ENCODE assay signal across 22 cellular contexts in the genomic region with DNA sequence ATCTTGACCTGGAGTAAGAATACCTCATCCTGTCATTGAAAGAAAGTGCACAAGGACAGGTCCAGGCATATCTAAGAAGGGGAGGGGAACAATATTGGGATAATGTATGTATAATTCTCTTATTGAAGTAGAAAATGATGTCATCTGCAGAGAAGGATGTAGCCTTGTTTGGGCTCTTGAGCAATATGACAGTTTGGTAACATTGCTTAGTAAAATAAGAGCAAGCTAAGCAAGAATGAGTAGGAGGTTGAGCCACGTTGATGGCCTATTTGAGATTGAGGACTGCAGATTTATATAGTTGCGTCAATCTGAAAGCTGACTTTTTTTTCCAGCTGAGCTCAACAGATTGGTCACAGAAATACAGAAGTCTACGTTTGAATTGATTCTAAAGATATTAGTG.
DNase-seq lines count a peak whose midpoint lies in the region; ATAC-seq, FAIRE-seq and TF ChIP-seq lines count a peak whose summit lies in the region.
"Had no signal": no experiment of that assay in that cellular context is flagged by ENCODE, and none has a peak within 500 bp of the region (broad histone marks: within the 10 kb centered on the region; RNA-seq: fewer than 3 reads in every experiment).

No MANE protein-coding gene starts in this region.

- BruUV-seq in mammary epithelial cell (replicated peaks; lab: Mats Ljungman, UMichigan): no TSS peak

- no peak overlapping the region for H3K4me2 ChIP-seq in mammary epithelial cell (ENCODE audit: insufficient read depth, low read depth, low read length)

- dilution Hi-C loops in mammary epithelial cell (cut with HindIII; ENCODE audit: low sequenced_read_pairs): no loop called here

- H3K9ac ChIP-seq in mammary epithelial cell (ENCODE audit: insufficient read depth, low read length): no peak overlapping the region

- ATAC-seq in right lobe of liver: peak; percentile 23 to 60 (median 51)
- ATAC-seq in GM21367 (IDR thresholded peaks at IDR 0.05; ENCODE audit: unreplicated experiment): no peak
- ATAC-seq in GM18907 (IDR thresholded peaks at IDR 0.05; ENCODE audit: unreplicated experiment): no peak
- ATAC-seq: gastroesophageal sphincter had no signal

- no peaks in the 10 kb centered on the region for H4K20me1 ChIP-seq in mammary epithelial cell (ENCODE audit: insufficient read depth, low read length)

- no peaks in the 10 kb centered on the region for H3K36me3 ChIP-seq in mammary epithelial cell (ENCODE audit: insufficient read depth, low read length)
- no peaks in the 10 kb centered on the region for H3K36me3 ChIP-seq in right lobe of liver
- H3K36me3 ChIP-seq: gastroesophageal sphincter, pancreas, sigmoid colon had no signal

- no peaks in the 10 kb centered on the region for H3K79me2 ChIP-seq in mammary epithelial cell (ENCODE audit: insufficient read depth, low read length)

- FAIRE-seq in H54 (lab: Jason Lieb, UNC): peak; percentile 41
- FAIRE-seq: endothelial cell of umbilical vein, HTR-8/SVneo, pancreas had no signal

- intact Hi-C loops in mammary epithelial cell (cut with micrococcal nuclease): no loop called here
- intact Hi-C loops in right lobe of liver (cut with DNase I): no loop called here

- TF ChIP-seq CTCF in mammary epithelial cell (conservative IDR thresholded peaks at IDR 0.05 in 1 of 2, IDR thresholded peaks at IDR 0.05 in 1 of 2; ENCODE audit: extremely low read depth in 1 of 2, insufficient read depth in 1 of 2, low read depth in 1 of 2, low read length in 2 of 2): no peak
- no peak for TF ChIP-seq CTCF in right lobe of liver (IDR thresholded peaks at IDR 0.05)

- no peak overlapping the region for H3K4me3 ChIP-seq in mammary epithelial cell (replicated peaks in 1 of 3; ENCODE audit: insufficient read depth in 1 of 3, low read depth in 2 of 3, low read length in 3 of 3)
- H3K4me3 ChIP-seq in right lobe of liver: no peak overlapping the region
- H3K4me3 ChIP-seq: gastroesophageal sphincter, pancreas, sigmoid colon had no signal

- 78% methylated on average over 3 of the region's 3 CpGs for WGBS in mammary epithelial cell (ENCODE audit: low coverage, missing lambda C conversion rate)
- WGBS in right lobe of liver (ENCODE audit: insufficient coverage, low coverage, low lambda C conversion rate, missing lambda C conversion rate): 37% methylated on average over 3 of the region's 3 CpGs

- H3K4me1 ChIP-seq in mammary epithelial cell (ENCODE audit: insufficient read depth, low read length) (peaks cover 39% of the 10 kb centered on the region), right lobe of liver (no peaks in the 10 kb centered on the region)

- H3K27me3 ChIP-seq in mammary epithelial cell (ENCODE audit: insufficient read depth, low read length) (no peaks in the 10 kb centered on the region), right lobe of liver (no peaks in the 10 kb centered on the region)
- H3K27me3 ChIP-seq: gastroesophageal sphincter, pancreas, sigmoid colon had no signal

- H3K27ac ChIP-seq in mammary epithelial cell (ENCODE audit: insufficient read depth, low read depth, low read length): no peak overlapping the region
- H3K27ac ChIP-seq in right lobe of liver: no peak overlapping the region
- H3K27ac ChIP-seq: gastroesophageal sphincter, pancreas, sigmoid colon had no signal

- no peak for DNase-seq in H54 (ENCODE audit: insufficient read length, low spot score)
- peak; percentile 15 for DNase-seq in NCI-H226
- DNase-seq in mammary epithelial cell: peak; percentile 57
- DNase-seq in right lobe of liver: no peak
- DNase-seq in NCI-H524 treated with DMSO at 0.1 percent for 48 hours (lab: John Stamatoyannopoulos, UW): no peak
- DNase-seq in activated CD4-positive, alpha-beta T cell treated with anti-CD3 and anti-CD28 coated beads for 1 hour: no peak
- DNase-seq: activated CD4-positive, alpha-beta memory T cell treated with anti-CD3 and anti-CD28 coated beads for 36 hours; activated naive CD4-positive, alpha-beta T cell; amniotic stem cell; CD8-positive, alpha-beta memory T cell; dermis blood vessel endothelial cell; DMS53; kidney glomerular epithelial cell; NCI-H1417 treated with DMSO at 0.1 percent for 48 hours; NCI-H748 treated with DMSO at 0.1 percent for 48 hours; pancreas; sigmoid colon had no signal

- TF ChIP-seq POLR2A in H54 (IDR thresholded peaks at IDR 0.05; ENCODE audit: low read depth, low read length) (no peak), right lobe of liver (IDR thresholded peaks at IDR 0.05) (no peak)

- in situ Hi-C loops in mammary epithelial cell (cut with MboI; ENCODE audit: low sequenced_read_pairs in 2 of 2): no loop called here

- CTCF ChIA-PET in mammary epithelial cell (lab: Charles Lee; ENCODE audit: low non-redundant PET): no interaction called here

- no peaks in the 10 kb centered on the region for H3K9me3 ChIP-seq in mammary epithelial cell (replicated peaks; ENCODE audit: insufficient read depth, low read length)
- H3K9me3 ChIP-seq in right lobe of liver: no peaks in the 10 kb centered on the region
- H3K9me3 ChIP-seq: gastroesophageal sphincter, pancreas, sigmoid colon had no signal

- H2AFZ ChIP-seq in mammary epithelial cell (ENCODE audit: low read depth, low read length): no peak overlapping the region

Comparison
In these comparisons a context has a peak if more than half of its experiments do, and no peak if none do; other contexts are left out.
1. DNase-seq: peak in NCI-H226 (single experiment) and mammary epithelial cell (single experiment); none in H54 (single experiment), right lobe of liver (0 of 3), NCI-H524 treated with DMSO at 0.1 percent for 48 hours (single experiment) and activated CD4-positive, alpha-beta T cell treated with anti-CD3 and anti-CD28 coated beads for 1 hour (single experiment).
2. ATAC-seq: peak in right lobe of liver (4 of 4); none in GM21367 (single experiment) and GM18907 (single experiment).